Comparison of ENCODE assay signal across 8 cellular contexts in genomic region chr20:50957798-50958732, GRCh38. TPM values are rescaled to one million over a fixed set of nuclear protein-coding genes. Genes with fewer than 3 reads are reported as not detected.
DNase-seq lines count a peak whose midpoint lies in the region; TF ChIP-seq lines count a peak whose summit lies in the region.

Gene DPM1 (minus strand): TSS chr20:50958532. CDS start chr20:50958523, 9 bp downstream.

- H3K27me3 ChIP-seq in SK-N-SH (ENCODE audit: insufficient read depth): no peaks in the 10 kb centered on the region
- H3K27me3 ChIP-seq in osteoblast (ENCODE audit: insufficient read depth, low read length): no peaks in the 10 kb centered on the region
- no peaks in the 10 kb centered on the region for H3K27me3 ChIP-seq in testis

- H4K20me1 ChIP-seq in SK-N-SH (ENCODE audit: insufficient read depth) (peaks cover 47% of the 10 kb centered on the region), osteoblast (ENCODE audit: insufficient read depth, low read length) (peaks cover 37% of the 10 kb centered on the region)

- peak; percentile 62 for TF ChIP-seq POLR2A in testis (IDR thresholded peaks at IDR 0.05)

- DNase-seq in GM03348 (ENCODE audit: low spot score) (peak; percentile 84), MV-4-11 (lab: John Stamatoyannopoulos, UW) (peak; percentile 94), SK-N-SH (peak; percentile 88), glomerular visceral epithelial cell (ENCODE audit: extremely low spot score) (peak; percentile 91), osteoblast (ENCODE audit: insufficient read length, low spot score, missing footprints) (peak; percentile 87), testis (peak; percentile 94)
- DNase-seq in activated naive CD4-positive, alpha-beta T cell treated with anti-CD3 and anti-CD28 coated beads, Interleukin-2, amount 50 U/mL, for 16 hours: peak; percentile 87

- H3K27ac ChIP-seq in HEK293 (ENCODE audit: extremely low read depth, low read depth, low read length): peak within 1 kb of the TSS; percentile 87
- peak within 1 kb of the TSS; percentile 91 to 96 for H3K27ac ChIP-seq in SK-N-SH (ENCODE audit: low read depth in 2 of 2, low read length in 1 of 2)
- peak within 1 kb of the TSS; percentile 98 for H3K27ac ChIP-seq in osteoblast (ENCODE audit: low read depth, low read length)
- H3K27ac ChIP-seq in testis: peak within 1 kb of the TSS; percentile 89 to 91

- intact Hi-C loops in testis (cut with DNase I; ENCODE audit: low total_unique reads): no loop called here

- POLR2A ChIA-PET in HEK293 (lab: Yijun Ruan, JAX) (interaction anchor here (0.6 to 2.6 kb wide), 7 partner anchors 11 to 167 kb away, joined by 3 to 35 read pairs (median 5); partner anchors contain the start of genes ADNP and BCAS4), SK-N-SH (lab: Yijun Ruan, JAX) (interaction anchor here (1.3 to 2.4 kb wide), 4 partner anchors 10 to 167 kb away, joined by 5 to 25 read pairs (median 10); partner anchors contain the start of genes ADNP and BCAS4)

- peaks cover 17 to 42% of the 10 kb centered on the region in 2 experiments for H3K36me3 ChIP-seq in HEK293 (ENCODE audit: control insufficient read depth in 2 of 2, insufficient read depth in 1 of 2, low read length in 2 of 2)
- peaks cover 37 to 47% of the 10 kb centered on the region in 2 experiments for H3K36me3 ChIP-seq in SK-N-SH (replicated peaks in 1 of 2; ENCODE audit: control insufficient read depth in 1 of 2, insufficient read depth in 2 of 2, low read length in 1 of 2)
- H3K36me3 ChIP-seq in osteoblast (ENCODE audit: insufficient read depth, low read length): peaks cover 32% of the 10 kb centered on the region
- H3K36me3 ChIP-seq in testis (ENCODE audit: low read depth, missing control alignments): no peaks in the 10 kb centered on the region

- H3F3A ChIP-seq in SK-N-SH (replicated peaks; ENCODE audit: insufficient read depth): peaks cover 4% of the 10 kb centered on the region

- no peaks in the 10 kb centered on the region for H3K9me3 ChIP-seq in HEK293 (ENCODE audit: control insufficient read depth, insufficient read depth, low read depth, low read length)
- no peaks in the 10 kb centered on the region for H3K9me3 ChIP-seq in SK-N-SH
- no peaks in the 10 kb centered on the region for H3K9me3 ChIP-seq in osteoblast (ENCODE audit: low read depth, low read length)
- H3K9me3 ChIP-seq in testis: no peaks in the 10 kb centered on the region

- H3K4me1 ChIP-seq in HEK293 (ENCODE audit: control insufficient read depth, insufficient read depth, low read length) (peaks cover 2% of the 10 kb centered on the region; the same call in 1 of the 2 replicates), SK-N-SH (ENCODE audit: control insufficient read depth in 1 of 2, insufficient read depth in 2 of 2, low read depth in 1 of 2, low read length in 1 of 2) (peaks cover 18 to 22% of the 10 kb centered on the region in 2 experiments), osteoblast (ENCODE audit: insufficient read depth, low read length) (peaks cover 23% of the 10 kb centered on the region), testis (peaks cover 25% of the 10 kb centered on the region)

- H3K4me3 ChIP-seq in HEK293 (ENCODE audit: low read depth, low read length): peak within 1 kb of the TSS; percentile 100
- peak within 1 kb of the TSS; percentile 98 to 100 for H3K4me3 ChIP-seq in SK-N-SH (ENCODE audit: low read depth in 2 of 2, low read length in 1 of 2)
- peak within 1 kb of the TSS; percentile 94 for H3K4me3 ChIP-seq in osteoblast (ENCODE audit: insufficient read depth, low read length)
- H3K4me3 ChIP-seq in testis: peak within 1 kb of the TSS; percentile 88 to 95

- H3K4me2 ChIP-seq in SK-N-SH (peak within 1 kb of the TSS; percentile 93), osteoblast (ENCODE audit: insufficient read depth, low read length) (peak within 1 kb of the TSS; percentile 92)

- peaks cover 93% of the 10 kb centered on the region for H3K79me2 ChIP-seq in SK-N-SH (ENCODE audit: insufficient read depth)
- H3K79me2 ChIP-seq in osteoblast (ENCODE audit: insufficient read depth, low read length): peaks cover 77% of the 10 kb centered on the region

- 0 out of 4 replicates have a peak, but pooled peaks of 1 of the 2 experiments have one; percentile 32 for TF ChIP-seq EP300 in SK-N-SH (IDR thresholded peaks at IDR 0.05; ENCODE audit: borderline replicate concordance in 1 of 2, low read depth in 1 of 2, low read length in 1 of 2)

- CTCF ChIA-PET in HEK293 (lab: Yijun Ruan, JAX): interaction anchor here (0.7 to 2.2 kb wide), 6 partner anchors 23 to 167 kb away, joined by 3 to 8 read pairs (median 5); partner anchors contain the start of gene ADNP
- CTCF ChIA-PET in SK-N-SH (lab: Yijun Ruan, JAX): interaction anchor here (0.6 to 4.2 kb wide), 9 partner anchors 23 to 294 kb away, joined by 3 to 29 read pairs (median 6); partner anchors contain the start of genes ADNP and BCAS4

- H2AFZ ChIP-seq in SK-N-SH (ENCODE audit: low read depth) (peak within 1 kb of the TSS; percentile 86), osteoblast (ENCODE audit: low read length) (peak within 1 kb of the TSS; percentile 74)

- no peaks in the 10 kb centered on the region for H3K9me2 ChIP-seq in SK-N-SH

- TF ChIP-seq CTCF in HEK293 (tag by site-specific recombination; IDR thresholded peaks at IDR 0.05) (no peak), SK-N-SH (IDR thresholded peaks at IDR 0.05) (no peak), osteoblast (IDR thresholded peaks at IDR 0.05; ENCODE audit: extremely low read depth, low read depth, low read length) (no peak), testis (IDR thresholded peaks at IDR 0.05) (no peak)

- peak within 1 kb of the TSS; percentile 98 for H3K9ac ChIP-seq in SK-N-SH

- TF ChIP-seq RAD21 in SK-N-SH (IDR thresholded peaks at IDR 0.05; ENCODE audit: low read length): no peak

- under 1% methylated on average over 40 of the region's 54 CpGs for WGBS in SK-N-SH (ENCODE audit: low lambda C conversion rate)
- WGBS in testis, 2 donors: 0% methylated on average over 39 to 54 of the region's 54 CpGs

TF ChIP-seq in HEK293, 187 proteins besides CTCF, POLR2A, EP300 and RAD21 (continues in another document):
- TF ChIP-seq ZFP37 (tag by site-specific recombination; IDR thresholded peaks at IDR 0.05) (peak; percentile 85), ZNF221 (tag by site-specific recombination; IDR thresholded peaks at IDR 0.05; ENCODE audit: borderline replicate concordance) (no peak), ZNF660 (tag by site-specific recombination; IDR thresholded peaks at IDR 0.05) (no peak), ZBTB26 (tag by site-specific recombination; optimal IDR thresholded peaks at IDR 0.05) (no peak)
- TF ChIP-seq, protein P1, sequence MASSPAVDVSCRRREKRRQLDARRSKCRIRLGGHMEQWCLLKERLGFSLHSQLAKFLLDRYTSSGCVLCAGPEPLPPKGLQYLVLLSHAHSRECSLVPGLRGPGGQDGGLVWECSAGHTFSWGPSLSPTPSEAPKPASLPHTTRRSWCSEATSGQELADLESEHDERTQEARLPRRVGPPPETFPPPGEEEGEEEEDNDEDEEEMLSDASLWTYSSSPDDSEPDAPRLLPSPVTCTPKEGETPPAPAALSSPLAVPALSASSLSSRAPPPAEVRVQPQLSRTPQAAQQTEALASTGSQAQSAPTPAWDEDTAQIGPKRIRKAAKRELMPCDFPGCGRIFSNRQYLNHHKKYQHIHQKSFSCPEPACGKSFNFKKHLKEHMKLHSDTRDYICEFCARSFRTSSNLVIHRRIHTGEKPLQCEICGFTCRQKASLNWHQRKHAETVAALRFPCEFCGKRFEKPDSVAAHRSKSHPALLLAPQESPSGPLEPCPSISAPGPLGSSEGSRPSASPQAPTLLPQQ (tag by site-specific recombination; IDR thresholded peaks at IDR 0.05): 0 out of 2 replicates have a peak, but pooled peaks have one; percentile 27

TF ChIP-seq in SK-N-SH, 30 proteins besides CTCF, POLR2A, EP300 and RAD21 (continues in another document):
- TF ChIP-seq MEF2A (IDR thresholded peaks at IDR 0.05; ENCODE audit: borderline replicate concordance, low read depth): no peak
- TF ChIP-seq MXI1 (IDR thresholded peaks at IDR 0.05; ENCODE audit: low read depth, low read length): peak; percentile 52; the same call in 1 of the 2 replicates
- TF ChIP-seq, protein P2, sequence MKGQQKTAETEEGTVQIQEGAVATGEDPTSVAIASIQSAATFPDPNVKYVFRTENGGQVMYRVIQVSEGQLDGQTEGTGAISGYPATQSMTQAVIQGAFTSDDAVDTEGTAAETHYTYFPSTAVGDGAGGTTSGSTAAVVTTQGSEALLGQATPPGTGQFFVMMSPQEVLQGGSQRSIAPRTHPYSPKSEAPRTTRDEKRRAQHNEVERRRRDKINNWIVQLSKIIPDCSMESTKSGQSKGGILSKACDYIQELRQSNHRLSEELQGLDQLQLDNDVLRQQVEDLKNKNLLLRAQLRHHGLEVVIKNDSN (IDR thresholded peaks at IDR 0.05; ENCODE audit: borderline replicate concordance, low read depth): no peak
- TF ChIP-seq NFIC (IDR thresholded peaks at IDR 0.05; ENCODE audit: borderline replicate concordance): no peak
- no peak for TF ChIP-seq FOXJ3 (CRISPR knock-in tag; IDR thresholded peaks at IDR 0.05)
- TF ChIP-seq YY1 (IDR thresholded peaks at IDR 0.05; ENCODE audit: low read depth): peak; percentile 88
- TF ChIP-seq RXRA (IDR thresholded peaks at IDR 0.05; ENCODE audit: borderline replicate concordance, low read depth): no peak
- peak; percentile 21; the same call in 1 of the 2 replicates for TF ChIP-seq IRF3 (IDR thresholded peaks at IDR 0.05; ENCODE audit: low read depth, low read length)
- 0 out of 2 replicates have a peak, but pooled peaks have one; percentile 13 for TF ChIP-seq JUND (IDR thresholded peaks at IDR 0.05)
- peak; percentile 67 for TF ChIP-seq MAX (IDR thresholded peaks at IDR 0.05; ENCODE audit: low read depth)
- no peak for TF ChIP-seq GATA2 (CRISPR knock-in tag; IDR thresholded peaks at IDR 0.05)
- TF ChIP-seq TCF12 (IDR thresholded peaks at IDR 0.05): no peak; the same call in 1 of the 2 replicates

RNA-seq across cellular contexts. Expression of gene DPM1, which starts in this region (rescaled TPM):
- polyA plus RNA-seq in SK-N-SH (2012; rRNA removed) (72.1 and 109 TPM in 2 replicates), testis (ENCODE audit: insufficient read depth, low read depth, low replicate concordance) (71.0 TPM)
- polyA plus RNA-seq in SK-N-SH (2012; cell fraction: cytosol; rRNA removed): 119 and 126 TPM in 2 replicates
- 26.5 and 45.0 TPM in 2 replicates for polyA plus RNA-seq in SK-N-SH (2012; cell fraction: nucleus; rRNA removed)
- total RNA-seq in osteoblast (43.3 and 53.2 TPM in 2 replicates), testis (10 to 100 TPM; 44.5 to 54.3 TPM)

Comparison
In these comparisons a context has a peak if more than half of its experiments do, and no peak if none do; other contexts are left out.
1. Peak in every context shown above with its lines: DNase-seq, H3K4me3 ChIP-seq and H3K27ac ChIP-seq.